In the genomic region with DNA sequence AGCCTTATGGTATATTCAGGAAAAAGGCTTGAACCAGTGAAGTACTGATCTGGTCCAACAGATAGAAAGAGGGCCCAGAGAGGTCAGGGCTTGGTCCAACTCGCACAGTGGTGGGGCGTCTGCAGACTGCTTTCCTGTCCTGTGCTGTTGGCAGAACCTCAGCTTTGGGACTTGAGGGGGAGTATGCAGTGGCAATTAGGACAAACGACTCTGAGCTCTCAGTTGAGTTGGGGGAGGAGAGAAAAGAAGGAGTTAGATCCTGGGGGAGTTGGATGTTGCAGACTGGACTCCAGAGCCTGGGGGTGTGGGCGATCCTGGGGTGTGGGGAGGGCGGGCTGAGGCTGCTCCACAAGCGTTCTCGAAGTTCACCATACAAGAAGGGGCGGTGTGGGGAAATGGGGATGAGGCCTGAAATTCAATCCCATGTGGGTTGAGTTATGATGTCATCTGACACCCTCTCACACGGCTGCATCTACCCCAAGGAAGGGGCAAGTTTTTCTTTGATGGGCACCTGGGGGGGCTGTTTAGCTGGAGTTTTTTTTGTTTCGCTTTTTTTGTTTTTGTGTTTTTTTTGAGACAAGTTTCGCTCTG, we compare ENCODE assay signal across 12 cellular contexts. TPM values are rescaled to one million over a fixed set of nuclear protein-coding genes. Genes with fewer than 3 reads are reported as not detected.
A peak's percentile ranks its signal among the peaks of the same experiment; 100 is the strongest.
DNase-seq lines count a peak whose midpoint lies in the region; ATAC-seq and TF ChIP-seq lines count a peak whose summit lies in the region.
"Had no signal": no experiment of that assay in that cellular context is flagged by ENCODE, and none has a peak within 500 bp of the region (broad histone marks: within the 10 kb centered on the region; RNA-seq: fewer than 3 reads in every experiment).

No MANE protein-coding gene starts in this region.

- no peak for DNase-seq in activated naive CD4-positive, alpha-beta T cell treated with anti-CD3 and anti-CD28 coated beads for 36 hours
- no peak for DNase-seq in activated naive CD4-positive, alpha-beta T cell (lab: John Stamatoyannopoulos, UW)
- no peak for DNase-seq in activated B cell treated with CpG ODN at 0.5 μM for 24 hours
- no peak for DNase-seq in immature natural killer cell
- DNase-seq in testis = peak; percentile 67
- no peak for DNase-seq in stimulated activated naive CD4-positive, alpha-beta T cell (lab: John Stamatoyannopoulos, UW)
- DNase-seq in DMS 273 treated with DMSO at 0.1 percent for 48 hours (lab: John Stamatoyannopoulos, UW) = no peak
- DNase-seq: EL; left cardiac atrium; NCI-H187; NK-92 treated with Interleukin-12 subunit alpha and Interleukin-12 subunit beta, amount 100 ng/mL, for 24 hours had no signal

- no peaks in the 10 kb centered on the region for H3K36me3 ChIP-seq in testis (ENCODE audit: low read depth, missing control alignments)

- no peaks in the 10 kb centered on the region for H3K27me3 Mint-ChIP-seq in activated naive CD4-positive, alpha-beta T cell treated with anti-CD3 and anti-CD28 coated beads for 36 hours (ENCODE audit: low read depth)
- H3K27me3 Mint-ChIP-seq in activated B cell treated with CpG ODN at 0.5 μM for 24 hours = no peaks in the 10 kb centered on the region
- peaks cover 25 to 37% (median 25%) of the 10 kb centered on the region in 3 donors for H3K27me3 Mint-ChIP-seq in immature natural killer cell (ENCODE audit: low read depth in 3 of 3)

- TF ChIP-seq CTCF in activated B cell treated with CpG ODN at 0.5 μM for 24 hours (IDR thresholded peaks at IDR 0.05) (no peak), testis (IDR thresholded peaks at IDR 0.05) (no peak)

- intact Hi-C loops in activated naive CD4-positive, alpha-beta T cell treated with anti-CD3 and anti-CD28 coated beads for 36 hours (cut with micrococcal nuclease) = loop anchor here (5.0 kb wide), 2 partner anchors 290 to 350 kb away; a partner anchor contains a TSS
- intact Hi-C loops in activated B cell treated with CpG ODN at 0.5 μM for 24 hours (cut with micrococcal nuclease) (loop anchor here (2.0 to 10.0 kb wide), 3 partner anchors 14 to 572 kb away; a partner anchor contains a TSS), testis (cut with DNase I; ENCODE audit: low total_unique reads) (no loop called here)

- H3K9me3 ChIP-seq in testis = no peaks in the 10 kb centered on the region

- H3K27ac Mint-ChIP-seq in activated naive CD4-positive, alpha-beta T cell treated with anti-CD3 and anti-CD28 coated beads for 36 hours = peak overlapping the region; percentile 65
- H3K27ac Mint-ChIP-seq in activated B cell treated with CpG ODN at 0.5 μM for 24 hours (peak overlapping the region; percentile 83), immature natural killer cell (peak overlapping the region; percentile 87 to 97 (median 94))

- H3K4me1 ChIP-seq in testis = peaks cover 31% of the 10 kb centered on the region

- H3K4me3 Mint-ChIP-seq in activated naive CD4-positive, alpha-beta T cell treated with anti-CD3 and anti-CD28 coated beads for 36 hours = peak overlapping the region; percentile 56
- H3K4me3 Mint-ChIP-seq in activated B cell treated with CpG ODN at 0.5 μM for 24 hours = peak overlapping the region; percentile 45
- peak overlapping the region; percentile 51 to 79 (median 70) for H3K4me3 Mint-ChIP-seq in immature natural killer cell

- no peaks in the 10 kb centered on the region for H3K36me3 Mint-ChIP-seq in activated naive CD4-positive, alpha-beta T cell treated with anti-CD3 and anti-CD28 coated beads for 36 hours (ENCODE audit: low read depth)
- H3K36me3 Mint-ChIP-seq in activated B cell treated with CpG ODN at 0.5 μM for 24 hours (ENCODE audit: low read depth) = peaks cover 4% of the 10 kb centered on the region
- H3K36me3 Mint-ChIP-seq in immature natural killer cell = no peaks in the 10 kb centered on the region

- no peak overlapping the region for H3K27ac ChIP-seq in testis

- no peaks in the 10 kb centered on the region for H3K27me3 ChIP-seq in testis

- no peak for TF ChIP-seq POLR2A in testis (IDR thresholded peaks at IDR 0.05)

- POLR2A ChIA-PET in activated B cell treated with CpG ODN at 0.5 μM for 24 hours (lab: Charles Lee) = interaction anchor here (0.6 to 10.0 kb wide), 14 partner anchors 9 to 131 kb away, joined by 3 to 308 read pairs (median 4); a partner anchor contains a TSS

- CTCF ChIA-PET in activated naive CD4-positive, alpha-beta T cell treated with anti-CD3 and anti-CD28 coated beads for 36 hours (lab: Charles Lee) = interaction anchor here (0.6 to 1.6 kb wide), 5 partner anchors 22 to 650 kb away, joined by 5 to 15 read pairs (median 6); a partner anchor contains a TSS
- CTCF ChIA-PET in activated B cell treated with CpG ODN at 0.5 μM for 24 hours (lab: Charles Lee) = interaction anchor here (1.1 to 1.9 kb wide), 6 partner anchors 21 to 228 kb away, joined by 3 to 9 read pairs (median 6); a partner anchor contains a TSS

- peaks cover 41% of the 10 kb centered on the region for H3K4me1 Mint-ChIP-seq in activated naive CD4-positive, alpha-beta T cell treated with anti-CD3 and anti-CD28 coated beads for 36 hours (ENCODE audit: low read depth)
- H3K4me1 Mint-ChIP-seq in activated B cell treated with CpG ODN at 0.5 μM for 24 hours = peaks cover 44% of the 10 kb centered on the region
- H3K4me1 Mint-ChIP-seq in immature natural killer cell = peaks cover 41 to 44% of the 10 kb centered on the region in 2 donors

- no peak overlapping the region for H3K4me3 ChIP-seq in testis

- WGBS in testis, 2 donors = 68% methylated on average over 11 of the region's 11 CpGs

- no peaks in the 10 kb centered on the region for H3K9me3 Mint-ChIP-seq in activated naive CD4-positive, alpha-beta T cell treated with anti-CD3 and anti-CD28 coated beads for 36 hours
- H3K9me3 Mint-ChIP-seq in activated B cell treated with CpG ODN at 0.5 μM for 24 hours (no peaks in the 10 kb centered on the region), immature natural killer cell (no peaks in the 10 kb centered on the region)

- no peak for ATAC-seq in activated B cell treated with CpG ODN at 0.5 μM for 24 hours (ENCODE audit: low read depth)
- ATAC-seq in HG03196 (IDR thresholded peaks at IDR 0.05; ENCODE audit: unreplicated experiment) = no peak
- ATAC-seq: left cardiac atrium had no signal

RNA-seq across cellular contexts. Expression of a gene that starts 14.6 kb away (rescaled TPM):
- 1 to 10 TPM; 2.0 to 2.1 TPM for total RNA-seq in activated naive CD4-positive, alpha-beta T cell treated with anti-CD3 and anti-CD28 coated beads for 36 hours
- total RNA-seq in activated B cell treated with CpG ODN at 0.5 μM for 24 hours = 0.44 TPM in 1 of 2 replicates, not detected in the other
- polyA plus RNA-seq in immature natural killer cell = not detected
- 1 to 10 TPM; 2.1 to 2.9 TPM for total RNA-seq in testis
- polyA plus RNA-seq in testis (ENCODE audit: insufficient read depth, low read depth, low replicate concordance) = 3.7 TPM

RNA-seq across cellular contexts. Expression of a gene that starts 22.0 kb away (rescaled TPM):
- 10 to 100 TPM; 35.2 to 36.5 TPM for total RNA-seq in activated naive CD4-positive, alpha-beta T cell treated with anti-CD3 and anti-CD28 coated beads for 36 hours
- total RNA-seq in activated B cell treated with CpG ODN at 0.5 μM for 24 hours (42.2 and 45.7 TPM in 2 replicates), testis (10 to 100 TPM; 47.9 to 53.1 TPM)
- polyA plus RNA-seq in immature natural killer cell (100 to 1,000 TPM; 181 to 197 (median 181) TPM), testis (ENCODE audit: insufficient read depth, low read depth, low replicate concordance) (89.1 TPM)

RNA-seq across cellular contexts. Expression of a gene that starts 52.5 kb away (rescaled TPM):
- 1 to 10 TPM; 6.0 to 6.3 TPM for total RNA-seq in activated naive CD4-positive, alpha-beta T cell treated with anti-CD3 and anti-CD28 coated beads for 36 hours
- total RNA-seq in activated B cell treated with CpG ODN at 0.5 μM for 24 hours = 4.4 and 7.1 TPM in 2 replicates
- polyA plus RNA-seq in immature natural killer cell = 10 to 100 TPM; 14.5 to 49.2 (median 25.2) TPM
- 10 to 100 TPM; 32.1 to 40.0 TPM for total RNA-seq in testis
- polyA plus RNA-seq in testis (ENCODE audit: insufficient read depth, low read depth, low replicate concordance) = 32.1 TPM
